8 cellular contexts compared by ENCODE assay signal in genomic region chr2:25672500-25673169, GRCh38. TPM values are rescaled to one million over a fixed set of nuclear protein-coding genes. Genes with fewer than 3 reads are reported as not detected.
DNase-seq lines count a peak whose midpoint lies in the region; ATAC-seq and TF ChIP-seq lines count a peak whose summit lies in the region.

No MANE protein-coding gene starts in this region.

- ATAC-seq in HG03378 (IDR thresholded peaks at IDR 0.05; ENCODE audit: unreplicated experiment): peak; percentile 48
- ATAC-seq in activated T-cell treated with anti-CD3 and anti-CD28 coated beads, Interleukin-2, amount 50 U/mL, for 72 hours (replicated peaks in 1 of 2): peak; percentile 75 to 83
- ATAC-seq in stimulated activated naive CD8-positive, alpha-beta T cell treated with anti-CD3 and anti-CD28 coated beads, Interleukin-15, amount 100 ng/mL, for 72 hours: peak; percentile 89

- peaks cover 14% of the 10 kb centered on the region for H3K27me3 Mint-ChIP-seq in activated T-cell treated with anti-CD3 and anti-CD28 coated beads, Interleukin-2, amount 50 U/mL, for 72 hours (ENCODE audit: low read depth)
- H3K27me3 Mint-ChIP-seq in stimulated activated naive CD8-positive, alpha-beta T cell treated with anti-CD3 and anti-CD28 coated beads, Interleukin-15, amount 100 ng/mL, for 72 hours: no peaks in the 10 kb centered on the region

- peaks cover 3% of the 10 kb centered on the region for H3K36me3 ChIP-seq in BE2C
- H3K36me3 ChIP-seq in OCI-LY1 (ENCODE audit: insufficient read depth, low read length): no peaks in the 10 kb centered on the region
- H3K36me3 ChIP-seq in fibroblast of lung (ENCODE audit: control insufficient read depth, insufficient read depth, low read length): no peaks in the 10 kb centered on the region
- no peaks in the 10 kb centered on the region for H3K36me3 ChIP-seq in neural cell (ENCODE audit: insufficient read depth, low read length)

- TF ChIP-seq RAD21 in neural cell (conservative IDR thresholded peaks at IDR 0.05): no peak

- H3K9me3 ChIP-seq in BE2C (no peaks in the 10 kb centered on the region), OCI-LY1 (ENCODE audit: low read length) (no peaks in the 10 kb centered on the region), fibroblast of lung (ENCODE audit: control insufficient read depth, insufficient read depth, low read depth, low read length) (no peaks in the 10 kb centered on the region), neural cell (ENCODE audit: low read length) (no peaks in the 10 kb centered on the region)

- no peak overlapping the region for H3K27ac ChIP-seq in OCI-LY1 (ENCODE audit: low read depth, low read length, poor library complexity, severe bottlenecking)
- no peak overlapping the region for H3K27ac ChIP-seq in fibroblast of lung (ENCODE audit: insufficient read depth, low read length)
- H3K27ac ChIP-seq in neural cell (ENCODE audit: low read length): peak overlapping the region; percentile 74

- peak; percentile 73 for DNase-seq in BE2C
- DNase-seq in GM19238 (ENCODE audit: insufficient read length, low spot score): peak; percentile 74
- DNase-seq in activated T-cell treated with anti-CD3 and anti-CD28 coated beads, Interleukin-2, amount 50 U/mL, for 72 hours: peak; percentile 76 to 82
- DNase-seq in fibroblast of lung (ENCODE audit: low read depth in 2 of 2): peak; percentile 36 to 49
- peak; percentile 73 to 78 for DNase-seq in stimulated activated naive CD8-positive, alpha-beta T cell treated with anti-CD3 and anti-CD28 coated beads, Interleukin-15, amount 100 ng/mL, for 72 hours

- no peaks in the 10 kb centered on the region for H3K9me3 Mint-ChIP-seq in activated T-cell treated with anti-CD3 and anti-CD28 coated beads, Interleukin-2, amount 50 U/mL, for 72 hours
- no peaks in the 10 kb centered on the region for H3K9me3 Mint-ChIP-seq in stimulated activated naive CD8-positive, alpha-beta T cell treated with anti-CD3 and anti-CD28 coated beads, Interleukin-15, amount 100 ng/mL, for 72 hours

- peak overlapping the region; percentile 82 to 93 for H3K4me3 Mint-ChIP-seq in activated T-cell treated with anti-CD3 and anti-CD28 coated beads, Interleukin-2, amount 50 U/mL, for 72 hours
- H3K4me3 Mint-ChIP-seq in stimulated activated naive CD8-positive, alpha-beta T cell treated with anti-CD3 and anti-CD28 coated beads, Interleukin-15, amount 100 ng/mL, for 72 hours: peak overlapping the region; percentile 85 to 90

- TF ChIP-seq EP300 in neural cell (conservative IDR thresholded peaks at IDR 0.05; ENCODE audit: poor library complexity, severe bottlenecking): no peak

- peak overlapping the region; percentile 64 for H3K27ac Mint-ChIP-seq in activated T-cell treated with anti-CD3 and anti-CD28 coated beads, Interleukin-2, amount 50 U/mL, for 72 hours
- no peak overlapping the region for H3K27ac Mint-ChIP-seq in stimulated activated naive CD8-positive, alpha-beta T cell treated with anti-CD3 and anti-CD28 coated beads, Interleukin-15, amount 100 ng/mL, for 72 hours

- H3K9ac ChIP-seq in OCI-LY1 (ENCODE audit: low read length) (peak overlapping the region; percentile 75), fibroblast of lung (ENCODE audit: insufficient read depth, low read length) (peak overlapping the region; percentile 55), neural cell (ENCODE audit: low read length) (peak overlapping the region; percentile 86)

- no peaks in the 10 kb centered on the region for H4K20me1 ChIP-seq in OCI-LY1 (ENCODE audit: insufficient read depth, low read length)
- no peaks in the 10 kb centered on the region for H4K20me1 ChIP-seq in fibroblast of lung (ENCODE audit: control insufficient read depth, extremely low read depth, insufficient read depth, low read length)
- H4K20me1 ChIP-seq in neural cell (ENCODE audit: insufficient read depth): no peaks in the 10 kb centered on the region

- H3K9me2 ChIP-seq in OCI-LY1 (ENCODE audit: low read depth, low read length) (no peaks in the 10 kb centered on the region), neural cell (ENCODE audit: insufficient read depth, low read length) (no peaks in the 10 kb centered on the region)

- peak overlapping the region; percentile 88 for H3K4me3 ChIP-seq in BE2C (ENCODE audit: low read depth, low read length)
- peak overlapping the region; percentile 75 for H3K4me3 ChIP-seq in OCI-LY1 (ENCODE audit: low read depth, low read length, poor library complexity, severe bottlenecking)
- H3K4me3 ChIP-seq in fibroblast of lung (replicated peaks in 1 of 4; ENCODE audit: control extremely low read depth in 1 of 4, insufficient read depth in 1 of 4, low read depth in 3 of 4, low read length in 4 of 4): peak overlapping the region; percentile 75 to 93 (median 78)
- H3K4me3 ChIP-seq in neural cell (ENCODE audit: low read length): peak overlapping the region; percentile 97

- H3K27me3 ChIP-seq in BE2C (no peaks in the 10 kb centered on the region), OCI-LY1 (ENCODE audit: insufficient read depth, low read length) (0 out of 2 replicates have a peak, but pooled peaks cover 4% of the 10 kb centered on the region), fibroblast of lung (ENCODE audit: control insufficient read depth, insufficient read depth, low read length) (no peaks in the 10 kb centered on the region), neural cell (ENCODE audit: insufficient read depth, low read depth, low read length) (no peaks in the 10 kb centered on the region)

- H2AFZ ChIP-seq in OCI-LY1 (ENCODE audit: low read length): 0 out of 2 replicates have a peak overlapping the region, but pooled peaks have one; percentile 71
- H2AFZ ChIP-seq in fibroblast of lung (ENCODE audit: low read length): peak overlapping the region; percentile 81
- peak overlapping the region; percentile 49 for H2AFZ ChIP-seq in neural cell (ENCODE audit: low read depth, low read length)

- no peaks in the 10 kb centered on the region for H3K4me1 ChIP-seq in BE2C
- H3K4me1 ChIP-seq in OCI-LY1 (ENCODE audit: insufficient read depth, low read length, severe bottlenecking): peaks cover 14% of the 10 kb centered on the region
- H3K4me1 ChIP-seq in fibroblast of lung (ENCODE audit: control insufficient read depth, extremely low read depth, insufficient read depth, low read length): peaks cover 3% of the 10 kb centered on the region

- no peaks in the 10 kb centered on the region for H3K36me3 Mint-ChIP-seq in activated T-cell treated with anti-CD3 and anti-CD28 coated beads, Interleukin-2, amount 50 U/mL, for 72 hours (ENCODE audit: insufficient read depth in 2 of 2)

- H3F3A ChIP-seq in OCI-LY1 (ENCODE audit: insufficient read depth, low read length) (no peaks in the 10 kb centered on the region), neural cell (ENCODE audit: insufficient read depth, low read length, poor library complexity, severe bottlenecking) (no peaks in the 10 kb centered on the region)

- no peaks in the 10 kb centered on the region for H3K79me2 ChIP-seq in OCI-LY1 (ENCODE audit: insufficient read depth, low read length)
- no peaks in the 10 kb centered on the region for H3K79me2 ChIP-seq in fibroblast of lung (ENCODE audit: control insufficient read depth, insufficient read depth, low read length)
- H3K79me2 ChIP-seq in neural cell (replicated peaks; ENCODE audit: insufficient read depth, low read length): peaks cover 35% of the 10 kb centered on the region

- TF ChIP-seq CTCF in BE2C (IDR thresholded peaks at IDR 0.05; ENCODE audit: low read depth, low read length) (no peak), OCI-LY1 (IDR thresholded peaks at IDR 0.05; ENCODE audit: low read length) (no peak), fibroblast of lung (conservative IDR thresholded peaks at IDR 0.05 in 1 of 2, IDR thresholded peaks at IDR 0.05 in 1 of 2; ENCODE audit: low read depth in 1 of 2, low read length in 2 of 2) (no peak), neural cell (IDR thresholded peaks at IDR 0.05; ENCODE audit: poor library complexity, severe bottlenecking) (no peak)

- peaks cover 33% of the 10 kb centered on the region for H3K4me1 Mint-ChIP-seq in activated T-cell treated with anti-CD3 and anti-CD28 coated beads, Interleukin-2, amount 50 U/mL, for 72 hours (ENCODE audit: low read depth)
- H3K4me1 Mint-ChIP-seq in stimulated activated naive CD8-positive, alpha-beta T cell treated with anti-CD3 and anti-CD28 coated beads, Interleukin-15, amount 100 ng/mL, for 72 hours: peaks cover 26% of the 10 kb centered on the region

- H3K4me2 ChIP-seq in OCI-LY1 (ENCODE audit: low read length) (peak overlapping the region; percentile 80), fibroblast of lung (ENCODE audit: extremely low read depth, insufficient read depth, low read length) (peak overlapping the region; percentile 97), neural cell (ENCODE audit: low read length) (peak overlapping the region; percentile 85)

RNA-seq across cellular contexts. Expression of gene DTNB, which starts 0.7 kb away (rescaled TPM):
- polyA plus RNA-seq in BE2C (2012; ENCODE audit: insufficient read depth, insufficient read length, low read depth): 26.7 TPM
- 10 to 100 TPM; 29.7 to 31.2 TPM for total RNA-seq in activated T-cell treated with anti-CD3 and anti-CD28 coated beads, Interleukin-2, amount 50 U/mL, for 72 hours
- total RNA-seq in fibroblast of lung: 4.1 and 5.4 TPM in 2 replicates
- 5.1 and 6.5 TPM in 2 replicates for polyA plus RNA-seq in fibroblast of lung
- 3.7 and 5.2 TPM in 2 replicates for polyA plus RNA-seq in fibroblast of lung (2012)
- 5.5 and 5.9 TPM in 2 replicates for polyA minus RNA-seq in fibroblast of lung (ENCODE audit: low replicate concordance)
- 22.5 and 37.4 TPM in 2 replicates for polyA plus RNA-seq in neural cell
- polyA minus RNA-seq in neural cell: 49.2 and 54.8 TPM in 2 replicates
